ENCODE assay signal across 33 cellular contexts in genomic region chr4:6239486-6239885, GRCh38. TPM values are rescaled to one million over a fixed set of nuclear protein-coding genes. Genes with fewer than 3 reads are reported as not detected.
"Had no signal": no experiment of that assay in that cellular context is flagged by ENCODE, and none has a peak within 500 bp of the region (broad histone marks: within the 10 kb centered on the region; RNA-seq: fewer than 3 reads in every experiment).

No MANE protein-coding gene starts in this region.

- H3K9ac ChIP-seq: SK-N-SH had no signal

- DNase-seq: activated CD4-positive, alpha-beta T cell treated with anti-CD3 and anti-CD28 coated beads for 4 hours; activated CD4-positive, alpha-beta T cell treated with anti-CD3 and anti-CD28 coated beads, Interleukin-2, amount 50 U/mL, for 4 hours; activated naive CD4-positive, alpha-beta T cell treated with Interleukin-2 at 50 U/mL for 16 hours; activated naive CD8-positive, alpha-beta T cell treated with anti-CD3 and anti-CD28 coated beads for 36 hours; activated T-cell treated with anti-CD3 and anti-CD28 coated beads, Interleukin-2, amount 50 U/mL, for 4 hours; adrenal gland; cerebellar nuclear complex; colonic mucosa; effector memory CD4-positive, alpha-beta T cell; hypothalamus; immature natural killer cell; mesenchymal stem cell; SK-N-SH; stimulated activated CD4-positive, alpha-beta T cell treated with anti-CD3 and anti-CD28 coated beads, Interleukin-15, amount 100 ng/mL, for 24 hours; stimulated activated CD4-positive, alpha-beta T cell treated with anti-CD3 and anti-CD28 coated beads, Interleukin-2, amount 100 ng/mL, for 24 hours; stimulated activated naive B cell treated with anti-CD40 and anti-IgM and Interleukin-4, amounts not matched to agents 10 μg/mL and 1 μg/mL and 100 μg/mL, for 72 hours; stomach; SW 1271; T-helper 9 cell; thyroid gland had no signal

- H3K36me3 ChIP-seq: adrenal gland, colonic mucosa, gastroesophageal sphincter, stomach, thyroid gland had no signal

- ATAC-seq: activated T-cell treated with anti-CD3 and anti-CD28 coated beads, Interleukin-2, amount 50 U/mL, for 4 hours; body of pancreas; gastroesophageal sphincter; left colon; stimulated activated naive B cell treated with anti-CD40 and anti-IgM and Interleukin-4, amounts not matched to agents 10 μg/mL and 1 μg/mL and 100 μg/mL, for 72 hours had no signal

- H3K27me3 ChIP-seq: adrenal gland, body of pancreas, colonic mucosa, thyroid gland had no signal

- H3K4me2 ChIP-seq: SK-N-SH, smooth muscle cell had no signal

- H3K9me3 ChIP-seq: adrenal gland, colonic mucosa, SK-N-SH, thyroid gland had no signal

- H3K4me1 Mint-ChIP-seq: activated naive CD8-positive, alpha-beta T cell treated with anti-CD3 and anti-CD28 coated beads for 36 hours; immature natural killer cell; stimulated activated naive B cell treated with anti-CD40 and anti-IgM and Interleukin-4, amounts not matched to agents 10 μg/mL and 1 μg/mL and 100 μg/mL, for 72 hours had no signal

- H3K27ac Mint-ChIP-seq: activated naive CD8-positive, alpha-beta T cell treated with anti-CD3 and anti-CD28 coated beads for 36 hours; activated T-helper 2 cell treated with anti-CD3 and anti-CD28 coated beads, Interferon-gamma antibody, Interleukin-2, Interleukin-4, amounts not matched to agents 10 μg/mL and 5 μg/mL and 100 μg/mL, durations not matched to agents 14 hours and 24 hours and 36 hours; immature natural killer cell; natural killer cell treated with Interleukin-12 subunit alpha and Interleukin-12 subunit beta and Interleukin-15 and Interleukin-18, amount 100 ng/mL, for 72 hours; stimulated activated naive B cell treated with anti-CD40 and anti-IgM and Interleukin-4, amounts not matched to agents 10 μg/mL and 1 μg/mL and 100 μg/mL, for 72 hours; T-helper 1 cell treated with Interleukin-12 subunit alpha and Interleukin-12 subunit beta and Interleukin-4 antibody, amounts not matched to agents 30 μg/mL and 1 μg/mL, for 36 hours had no signal

- H3K4me1 ChIP-seq: adrenal gland, body of pancreas, colonic mucosa, gastroesophageal sphincter, stomach, thyroid gland had no signal

- H3K4me3 ChIP-seq: adrenal gland, body of pancreas, colonic mucosa, gastroesophageal sphincter, smooth muscle cell, stomach, thyroid gland had no signal

- H3K9me3 Mint-ChIP-seq: activated naive CD8-positive, alpha-beta T cell treated with anti-CD3 and anti-CD28 coated beads for 36 hours; immature natural killer cell; natural killer cell treated with Interleukin-12 subunit alpha and Interleukin-12 subunit beta and Interleukin-15 and Interleukin-18, amount 100 ng/mL, for 72 hours had no signal

- H3K4me3 Mint-ChIP-seq: activated naive CD8-positive, alpha-beta T cell treated with anti-CD3 and anti-CD28 coated beads for 36 hours; activated T-cell treated with anti-CD3 and anti-CD28 coated beads, Interleukin-2, amount 50 U/mL, for 4 hours; immature natural killer cell; natural killer cell treated with Interleukin-12 subunit alpha and Interleukin-12 subunit beta and Interleukin-15 and Interleukin-18, amount 100 ng/mL, for 72 hours; stimulated activated naive B cell treated with anti-CD40 and anti-IgM and Interleukin-4, amounts not matched to agents 10 μg/mL and 1 μg/mL and 100 μg/mL, for 72 hours; T-helper 1 cell treated with Interleukin-12 subunit alpha and Interleukin-12 subunit beta and Interleukin-4 antibody, amounts not matched to agents 30 μg/mL and 1 μg/mL, for 36 hours had no signal

- H3K27ac ChIP-seq: adrenal gland, body of pancreas, colonic mucosa, gastroesophageal sphincter, stomach, thyroid gland, VCaP had no signal

- H3K36me3 Mint-ChIP-seq: activated naive CD8-positive, alpha-beta T cell treated with anti-CD3 and anti-CD28 coated beads for 36 hours; immature natural killer cell had no signal

RNA-seq across cellular contexts. Expression of gene JAKMIP1, which starts 39.1 kb away (rescaled TPM):
- total RNA-seq: dermis microvascular lymphatic vessel endothelial cell, fibroblast of lung, fibroblast of villous mesenchyme, lower leg skin, osteoblast, smooth muscle cell had no signal
- polyA plus RNA-seq: fibroblast of lung had no signal
